ENCODE assay signal across 39 cellular contexts in genomic region chr1:214777364-214777763, GRCh38.
"Had no signal": no experiment of that assay in that cellular context is flagged by ENCODE, and none has a peak within 500 bp of the region (broad histone marks: within the 10 kb centered on the region; RNA-seq: fewer than 3 reads in every experiment).

No MANE protein-coding gene starts in this region.

- H3K27ac ChIP-seq: adrenal gland, ascending aorta, body of pancreas, brain microvascular endothelial cell, breast epithelium, cardiac muscle cell had no signal

- H3K4me1 Mint-ChIP-seq: activated naive CD4-positive, alpha-beta T cell treated with anti-CD3 and anti-CD28 coated beads, Interleukin-2, amount 10 ng/mL, durations not matched to agents 7 days and 5 days; activated naive CD4-positive, alpha-beta T cell treated with anti-CD3 and anti-CD28 coated beads, Interleukin-2, amount 50 U/mL, for 24 hours; activated naive CD8-positive, alpha-beta T cell treated with anti-CD3 and anti-CD28 coated beads for 36 hours; activated naive CD8-positive, alpha-beta T cell treated with anti-CD3 and anti-CD28 coated beads, Interleukin-2, amount 10 ng/mL, durations not matched to agents 7 days and 5 days; activated naive CD8-positive, alpha-beta T cell treated with anti-CD3 and anti-CD28 coated beads, Interleukin-2, amount 50 U/mL, for 24 hours; activated T-helper 17 cell treated with anti-CD3 and anti-CD28 coated beads, Interleukin-2, amount 50 U/mL, for 72 hours; brain; central memory CD8-positive, alpha-beta T cell had no signal

- FAIRE-seq: astrocyte, bronchial epithelial cell had no signal

- H3K9me3 Mint-ChIP-seq: activated naive CD4-positive, alpha-beta T cell treated with anti-CD3 and anti-CD28 coated beads for 36 hours; activated naive CD4-positive, alpha-beta T cell treated with anti-CD3 and anti-CD28 coated beads, Interleukin-2, amount 50 U/mL, for 24 hours; activated naive CD4-positive, alpha-beta T cell treated with anti-CD3 and anti-CD28 coated beads, Interleukin-2, amount 50 U/mL, for 72 hours; activated naive CD8-positive, alpha-beta T cell treated with anti-CD3 and anti-CD28 coated beads for 36 hours; activated naive CD8-positive, alpha-beta T cell treated with anti-CD3 and anti-CD28 coated beads, Interleukin-2, amount 10 ng/mL, durations not matched to agents 7 days and 5 days; activated naive CD8-positive, alpha-beta T cell treated with anti-CD3 and anti-CD28 coated beads, Interleukin-2, amount 50 U/mL, for 24 hours; activated T-cell treated with anti-CD3 and anti-CD28 coated beads, Interleukin-2, amount 50 U/mL, for 24 hours; activated T-cell treated with anti-CD3 and anti-CD28 coated beads, Interleukin-2, amount 50 U/mL, for 4 hours; activated T-helper 1 cell treated with anti-CD3 and anti-CD28 coated beads, Interleukin-12 subunit alpha, Interleukin-12 subunit beta, Interleukin-2, Interleukin-4 antibody, amounts not matched to agents 30 ng/mL and 10 ng/mL and 1 ng/mL, durations not matched to agents 14 hours and 24 hours and 36 hours; activated T-helper 17 cell treated with anti-CD3 and anti-CD28 coated beads, Interleukin-2, amount 50 U/mL, for 72 hours; activated T-helper 2 cell treated with anti-CD3 and anti-CD28 coated beads, Interferon-gamma antibody, Interleukin-2, Interleukin-4, amounts not matched to agents 10 μg/mL and 5 μg/mL and 100 μg/mL, durations not matched to agents 14 hours and 24 hours and 36 hours; brain; central memory CD8-positive, alpha-beta T cell had no signal

- H3K4me1 ChIP-seq: adrenal gland, ascending aorta, body of pancreas, breast epithelium had no signal

- H3K4me3 Mint-ChIP-seq: activated naive CD4-positive, alpha-beta T cell treated with anti-CD3 and anti-CD28 coated beads for 36 hours; activated naive CD4-positive, alpha-beta T cell treated with anti-CD3 and anti-CD28 coated beads, Interleukin-2, amount 10 ng/mL, durations not matched to agents 7 days and 5 days; activated naive CD4-positive, alpha-beta T cell treated with anti-CD3 and anti-CD28 coated beads, Interleukin-2, amount 50 U/mL, for 24 hours; activated naive CD8-positive, alpha-beta T cell; activated naive CD8-positive, alpha-beta T cell treated with anti-CD3 and anti-CD28 coated beads for 36 hours; activated naive CD8-positive, alpha-beta T cell treated with anti-CD3 and anti-CD28 coated beads, Interleukin-2, amount 10 ng/mL, durations not matched to agents 7 days and 5 days; activated naive CD8-positive, alpha-beta T cell treated with anti-CD3 and anti-CD28 coated beads, Interleukin-2, amount 50 U/mL, for 24 hours; activated T-cell treated with anti-CD3 and anti-CD28 coated beads, Interleukin-2, amount 50 U/mL, for 24 hours; activated T-cell treated with anti-CD3 and anti-CD28 coated beads, Interleukin-2, amount 50 U/mL, for 4 hours; activated T-cell treated with anti-CD3 and anti-CD28 coated beads, Interleukin-2, amount 50 U/mL, for 72 hours; activated T-helper 1 cell treated with anti-CD3 and anti-CD28 coated beads, Interleukin-12 subunit alpha, Interleukin-12 subunit beta, Interleukin-2, Interleukin-4 antibody, amounts not matched to agents 30 ng/mL and 10 ng/mL and 1 ng/mL, durations not matched to agents 14 hours and 24 hours and 36 hours; activated T-helper 17 cell treated with anti-CD3 and anti-CD28 coated beads, Interleukin-2, amount 50 U/mL, for 72 hours; brain; central memory CD8-positive, alpha-beta T cell had no signal

- H3K36me3 ChIP-seq: adrenal gland, ascending aorta, brain microvascular endothelial cell, breast epithelium, cardiac muscle cell had no signal

- DNase-seq: activated effector memory CD4-positive, alpha-beta T cell treated with anti-CD3 and anti-CD28 coated beads, Interleukin-2, amount 50 U/mL, for 16 hours; activated effector memory CD4-positive, alpha-beta T cell treated with Interleukin-2 at 50 U/mL for 16 hours; activated gamma-delta T cell; activated gamma-delta T cell treated with Interleukin-2 at 50 U/mL for 16 hours; activated naive CD4-positive, alpha-beta T cell; activated naive CD4-positive, alpha-beta T cell treated with anti-CD3 and anti-CD28 coated beads for 36 hours; activated naive CD4-positive, alpha-beta T cell treated with anti-CD3 and anti-CD28 coated beads, Interleukin-2, amount 10 ng/mL, durations not matched to agents 7 days and 5 days; activated naive CD4-positive, alpha-beta T cell treated with anti-CD3 and anti-CD28 coated beads, Interleukin-2, amount 50 U/mL, for 16 hours; activated naive CD4-positive, alpha-beta T cell treated with Interleukin-2 at 50 U/mL for 16 hours; activated naive CD8-positive, alpha-beta T cell treated with anti-CD3 and anti-CD28 coated beads for 36 hours; activated naive CD8-positive, alpha-beta T cell treated with anti-CD3 and anti-CD28 coated beads, Interleukin-2, amount 10 ng/mL, durations not matched to agents 7 days and 5 days; activated naive CD8-positive, alpha-beta T cell treated with anti-CD3 and anti-CD28 coated beads, Interleukin-2, amount 50 U/mL, for 24 hours; activated T-cell treated with anti-CD3 and anti-CD28 coated beads, Interleukin-2, amount 50 U/mL, for 24 hours; activated T-cell treated with anti-CD3 and anti-CD28 coated beads, Interleukin-2, amount 50 U/mL, for 4 hours; activated T-cell treated with anti-CD3 and anti-CD28 coated beads, Interleukin-2, amount 50 U/mL, for 48 hours; activated T-cell treated with anti-CD3 and anti-CD28 coated beads, Interleukin-2, amount 50 U/mL, for 72 hours; adrenal gland; amniotic stem cell; amygdala; anterior cingulate cortex; aorta; body of pancreas; brain microvascular endothelial cell; caudate nucleus; central memory CD4-positive, alpha-beta T cell; cerebellar nuclear complex had no signal

- H3K9me3 ChIP-seq: adrenal gland, ascending aorta, body of pancreas, breast epithelium had no signal

- H3K36me3 Mint-ChIP-seq: activated naive CD4-positive, alpha-beta T cell treated with anti-CD3 and anti-CD28 coated beads, Interleukin-2, amount 10 ng/mL, durations not matched to agents 7 days and 5 days; activated naive CD4-positive, alpha-beta T cell treated with anti-CD3 and anti-CD28 coated beads, Interleukin-2, amount 50 U/mL, for 24 hours; activated naive CD4-positive, alpha-beta T cell treated with anti-CD3 and anti-CD28 coated beads, Interleukin-2, amount 50 U/mL, for 72 hours; activated naive CD8-positive, alpha-beta T cell; activated naive CD8-positive, alpha-beta T cell treated with anti-CD3 and anti-CD28 coated beads for 36 hours; activated naive CD8-positive, alpha-beta T cell treated with anti-CD3 and anti-CD28 coated beads, Interleukin-2, amount 10 ng/mL, durations not matched to agents 7 days and 5 days; brain had no signal

- ATAC-seq: activated naive CD4-positive, alpha-beta T cell treated with anti-CD3 and anti-CD28 coated beads, Interleukin-2, amount 50 U/mL, for 72 hours; activated naive CD8-positive, alpha-beta T cell treated with anti-CD3 and anti-CD28 coated beads, Interleukin-2, amount 50 U/mL, for 24 hours; activated T-cell treated with anti-CD3 and anti-CD28 coated beads, Interleukin-2, amount 50 U/mL, for 4 hours; activated T-cell treated with anti-CD3 and anti-CD28 coated beads, Interleukin-2, amount 50 U/mL, for 72 hours; activated T-helper 17 cell treated with anti-CD3 and anti-CD28 coated beads, Interleukin-2, amount 50 U/mL, for 72 hours; body of pancreas had no signal

- H3K27ac Mint-ChIP-seq: activated naive CD4-positive, alpha-beta T cell treated with anti-CD3 and anti-CD28 coated beads for 36 hours; activated naive CD4-positive, alpha-beta T cell treated with anti-CD3 and anti-CD28 coated beads, Interleukin-2, amount 10 ng/mL, durations not matched to agents 7 days and 5 days; activated naive CD4-positive, alpha-beta T cell treated with anti-CD3 and anti-CD28 coated beads, Interleukin-2, amount 50 U/mL, for 24 hours; activated naive CD4-positive, alpha-beta T cell treated with anti-CD3 and anti-CD28 coated beads, Interleukin-2, amount 50 U/mL, for 72 hours; activated naive CD8-positive, alpha-beta T cell; activated naive CD8-positive, alpha-beta T cell treated with anti-CD3 and anti-CD28 coated beads for 36 hours; activated naive CD8-positive, alpha-beta T cell treated with anti-CD3 and anti-CD28 coated beads, Interleukin-2, amount 10 ng/mL, durations not matched to agents 7 days and 5 days; activated naive CD8-positive, alpha-beta T cell treated with anti-CD3 and anti-CD28 coated beads, Interleukin-2, amount 50 U/mL, for 24 hours; activated T-cell treated with anti-CD3 and anti-CD28 coated beads, Interleukin-2, amount 50 U/mL, for 24 hours; activated T-cell treated with anti-CD3 and anti-CD28 coated beads, Interleukin-2, amount 50 U/mL, for 72 hours; activated T-helper 1 cell treated with anti-CD3 and anti-CD28 coated beads, Interleukin-12 subunit alpha, Interleukin-12 subunit beta, Interleukin-2, Interleukin-4 antibody, amounts not matched to agents 30 ng/mL and 10 ng/mL and 1 ng/mL, durations not matched to agents 14 hours and 24 hours and 36 hours; activated T-helper 17 cell treated with anti-CD3 and anti-CD28 coated beads, Interleukin-2, amount 50 U/mL, for 72 hours; activated T-helper 2 cell treated with anti-CD3 and anti-CD28 coated beads, Interferon-gamma antibody, Interleukin-2, Interleukin-4, amounts not matched to agents 10 μg/mL and 5 μg/mL and 100 μg/mL, durations not matched to agents 14 hours and 24 hours and 36 hours; brain had no signal

- H3K27me3 Mint-ChIP-seq: activated naive CD4-positive, alpha-beta T cell treated with anti-CD3 and anti-CD28 coated beads, Interleukin-2, amount 10 ng/mL, durations not matched to agents 7 days and 5 days; activated naive CD4-positive, alpha-beta T cell treated with anti-CD3 and anti-CD28 coated beads, Interleukin-2, amount 50 U/mL, for 24 hours; activated naive CD8-positive, alpha-beta T cell; activated naive CD8-positive, alpha-beta T cell treated with anti-CD3 and anti-CD28 coated beads for 36 hours; activated naive CD8-positive, alpha-beta T cell treated with anti-CD3 and anti-CD28 coated beads, Interleukin-2, amount 10 ng/mL, durations not matched to agents 7 days and 5 days; activated naive CD8-positive, alpha-beta T cell treated with anti-CD3 and anti-CD28 coated beads, Interleukin-2, amount 50 U/mL, for 24 hours; activated T-helper 17 cell treated with anti-CD3 and anti-CD28 coated beads, Interleukin-2, amount 50 U/mL, for 72 hours; brain; central memory CD8-positive, alpha-beta T cell had no signal

- H3K4me3 ChIP-seq: adrenal gland, ascending aorta, body of pancreas, breast epithelium, cardiac muscle cell had no signal
